30 cellular contexts compared by ENCODE assay signal in genomic region chr14:26385302-26385701, GRCh38.
"Had no signal": no experiment of that assay in that cellular context is flagged by ENCODE, and none has a peak within 500 bp of the region (broad histone marks: within the 10 kb centered on the region; RNA-seq: fewer than 3 reads in every experiment).

No MANE protein-coding gene starts in this region.

- DNase-seq: activated CD4-positive, alpha-beta memory T cell treated with anti-CD3 and anti-CD28 coated beads, Interleukin-2, amount 10 ng/mL, durations not matched to agents 7 days and 5 days; activated CD4-positive, alpha-beta T cell treated with anti-CD3 and anti-CD28 coated beads for 1 hour; activated CD4-positive, alpha-beta T cell treated with anti-CD3 and anti-CD28 coated beads for 4 hours; activated CD4-positive, alpha-beta T cell treated with anti-CD3 and anti-CD28 coated beads, Interleukin-2, amount 10 ng/mL, durations not matched to agents 7 days and 5 days; activated CD4-positive, alpha-beta T cell treated with anti-CD3 and anti-CD28 coated beads, Interleukin-2, amount 50 U/mL, for 4 hours; activated CD4-positive, CD25-positive, alpha-beta regulatory T cell; activated CD8-positive, alpha-beta memory T cell treated with anti-CD3 and anti-CD28 coated beads, Interleukin-2, amount 50 U/mL, for 48 hours; activated gamma-delta T cell; activated naive CD4-positive, alpha-beta T cell; activated naive CD4-positive, alpha-beta T cell treated with anti-CD3 and anti-CD28 coated beads, Interleukin-2, amount 50 U/mL, for 16 hours; activated T-cell treated with anti-CD3 and anti-CD28 coated beads for 4 hours; activated T-cell treated with anti-CD3 and anti-CD28 coated beads, Interleukin-2, amount 50 U/mL, for 24 hours; activated T-cell treated with anti-CD3 and anti-CD28 coated beads, Interleukin-2, amount 50 U/mL, for 72 hours; amniotic stem cell; anterior cingulate cortex; brain microvascular endothelial cell; dorsolateral prefrontal cortex; effector memory CD4-positive, alpha-beta T cell; endodermal cell; foreskin melanocyte; heart right ventricle; T-helper 2 cell had no signal

- H3K36me3 Mint-ChIP-seq: activated naive CD8-positive, alpha-beta T cell had no signal

- H3K36me3 ChIP-seq: brain microvascular endothelial cell, esophagus muscularis mucosa, gastroesophageal sphincter, heart right ventricle had no signal

- H3K27ac Mint-ChIP-seq: activated CD4-positive, alpha-beta memory T cell treated with anti-CD3 and anti-CD28 coated beads, Interleukin-2, amount 10 ng/mL, durations not matched to agents 7 days and 5 days; activated CD4-positive, alpha-beta T cell treated with anti-CD3 and anti-CD28 coated beads, Interleukin-2, amount 10 ng/mL, durations not matched to agents 7 days and 5 days; activated naive CD8-positive, alpha-beta T cell; activated T-cell treated with anti-CD3 and anti-CD28 coated beads, Interleukin-2, amount 50 U/mL, for 24 hours; activated T-cell treated with anti-CD3 and anti-CD28 coated beads, Interleukin-2, amount 50 U/mL, for 72 hours; dendritic cell treated with granulocyte-macrophage colony-stimulating factor and Interleukin-4, amounts not matched to agents 40 ng/mL and 50 ng/mL, for 4 days; endodermal cell had no signal

- H3K9me3 ChIP-seq: esophagus muscularis mucosa, gastroesophageal sphincter, heart right ventricle had no signal

- ATAC-seq: activated T-cell treated with anti-CD3 and anti-CD28 coated beads, Interleukin-2, amount 50 U/mL, for 72 hours; gastroesophageal sphincter; heart right ventricle had no signal

- H3K9me3 Mint-ChIP-seq: dendritic cell treated with granulocyte-macrophage colony-stimulating factor and Interleukin-4, amounts not matched to agents 40 ng/mL and 50 ng/mL, for 4 days had no signal

- H3K4me3 ChIP-seq: coronary artery, dorsolateral prefrontal cortex, esophagus muscularis mucosa, gastroesophageal sphincter, heart right ventricle had no signal

- H3K4me1 Mint-ChIP-seq: activated CD4-positive, alpha-beta memory T cell treated with anti-CD3 and anti-CD28 coated beads, Interleukin-2, amount 10 ng/mL, durations not matched to agents 7 days and 5 days; activated CD4-positive, alpha-beta T cell treated with anti-CD3 and anti-CD28 coated beads, Interleukin-2, amount 10 ng/mL, durations not matched to agents 7 days and 5 days; central memory CD8-positive, alpha-beta T cell had no signal

- H3K27ac ChIP-seq: brain microvascular endothelial cell, coronary artery, dorsolateral prefrontal cortex, esophagus muscularis mucosa, gastroesophageal sphincter, heart right ventricle had no signal

- H3K27me3 Mint-ChIP-seq: activated CD4-positive, alpha-beta memory T cell treated with anti-CD3 and anti-CD28 coated beads, Interleukin-2, amount 10 ng/mL, durations not matched to agents 7 days and 5 days; activated CD4-positive, alpha-beta T cell treated with anti-CD3 and anti-CD28 coated beads, Interleukin-2, amount 10 ng/mL, durations not matched to agents 7 days and 5 days; activated naive CD8-positive, alpha-beta T cell; activated T-cell treated with anti-CD3 and anti-CD28 coated beads, Interleukin-2, amount 50 U/mL, for 24 hours; central memory CD8-positive, alpha-beta T cell; dendritic cell treated with granulocyte-macrophage colony-stimulating factor and Interleukin-4, amounts not matched to agents 40 ng/mL and 50 ng/mL, for 4 days had no signal

- H3K27me3 ChIP-seq: brain microvascular endothelial cell, dorsolateral prefrontal cortex, esophagus muscularis mucosa, gastroesophageal sphincter, heart right ventricle had no signal

- FAIRE-seq: astrocyte, bronchial epithelial cell had no signal

- H3K4me3 Mint-ChIP-seq: activated CD4-positive, alpha-beta memory T cell treated with anti-CD3 and anti-CD28 coated beads, Interleukin-2, amount 10 ng/mL, durations not matched to agents 7 days and 5 days; activated CD4-positive, alpha-beta T cell treated with anti-CD3 and anti-CD28 coated beads, Interleukin-2, amount 10 ng/mL, durations not matched to agents 7 days and 5 days; activated naive CD8-positive, alpha-beta T cell; activated T-cell treated with anti-CD3 and anti-CD28 coated beads, Interleukin-2, amount 50 U/mL, for 24 hours; activated T-cell treated with anti-CD3 and anti-CD28 coated beads, Interleukin-2, amount 50 U/mL, for 72 hours; central memory CD8-positive, alpha-beta T cell; dendritic cell treated with granulocyte-macrophage colony-stimulating factor and Interleukin-4, amounts not matched to agents 40 ng/mL and 50 ng/mL, for 4 days; endodermal cell had no signal

- H3K4me1 ChIP-seq: esophagus muscularis mucosa, gastroesophageal sphincter had no signal
